Comparison of ENCODE assay signal across 1 cellular context in genomic region chr4:73704314-73705055, GRCh38.
TF ChIP-seq lines count a peak whose summit lies in the region.

No MANE protein-coding gene starts in this region.

TF ChIP-seq in K562, 482 proteins besides CTCF, POLR2A, EP300 and RAD21 (continued from another document and continues in another):
- TF ChIP-seq RREB1 (CRISPR knock-in tag; IDR thresholded peaks at IDR 0.05) (no peak), ZNF24 (IDR thresholded peaks at IDR 0.05) (peak; percentile 23; the same call in 1 of the 2 replicates), ZBTB9 (CRISPR knock-in tag; IDR thresholded peaks at IDR 0.05) (peak; percentile 75), ETV5 (CRISPR knock-in tag; IDR thresholded peaks at IDR 0.05; ENCODE audit: low read depth) (peak; percentile 59; the same call in 1 of the 2 replicates), NEUROD1 (IDR thresholded peaks at IDR 0.05; ENCODE audit: borderline replicate concordance, low read depth, low read length, partially characterized antibody) (peak; percentile 67), ZNF217 (CRISPR knock-in tag; IDR thresholded peaks at IDR 0.05) (no peak), SMAD4 (CRISPR knock-in tag; conservative IDR thresholded peaks at IDR 0.05) (peak; percentile 92), ZFPM2 (CRISPR knock-in tag; IDR thresholded peaks at IDR 0.05) (0 out of 2 replicates have a peak, but pooled peaks have one; percentile 68), FOXA3 (CRISPR knock-in tag; conservative IDR thresholded peaks at IDR 0.05 in 1 of 2, IDR thresholded peaks at IDR 0.05 in 1 of 2) (no peak), CEBPZ (IDR thresholded peaks at IDR 0.05; ENCODE audit: borderline replicate concordance, low read depth, low read length) (no peak), ZNF232 (CRISPR knock-in tag; IDR thresholded peaks at IDR 0.05) (no peak), TOE1 (IDR thresholded peaks at IDR 0.05; ENCODE audit: borderline replicate concordance) (0 out of 2 replicates have a peak, but pooled peaks have one; percentile 22), TOE1 (CRISPR knock-in tag; IDR thresholded peaks at IDR 0.05; ENCODE audit: borderline replicate concordance, low read depth) (no peak), RBM34 (IDR thresholded peaks at IDR 0.05; ENCODE audit: borderline replicate concordance, insufficient read depth, low read length) (no peak), MAFF (IDR thresholded peaks at IDR 0.05; ENCODE audit: low read length) (peak; percentile 88), NFRKB (IDR thresholded peaks at IDR 0.05; ENCODE audit: low read depth) (peak; percentile 94), IFI16 (CRISPR knock-in tag; IDR thresholded peaks at IDR 0.05) (no peak), ATF2 (CRISPR knock-in tag; IDR thresholded peaks at IDR 0.05) (no peak), FOXP4 (CRISPR knock-in tag; IDR thresholded peaks at IDR 0.05; ENCODE audit: borderline replicate concordance) (no peak), KAT7 (CRISPR knock-in tag; IDR thresholded peaks at IDR 0.05; ENCODE audit: borderline replicate concordance) (0 out of 2 replicates have a peak, but pooled peaks have one; percentile 54), CREM (IDR thresholded peaks at IDR 0.05; ENCODE audit: low read depth) (peak; percentile 41; the same call in 1 of the 2 replicates), CHD7 (IDR thresholded peaks at IDR 0.05; ENCODE audit: low read depth, low read length) (no peak), HDAC6 (IDR thresholded peaks at IDR 0.05; ENCODE audit: low read depth, low read length) (no peak), IRF2 (CRISPR knock-in tag; IDR thresholded peaks at IDR 0.05) (no peak)
